In the genomic region with DNA sequence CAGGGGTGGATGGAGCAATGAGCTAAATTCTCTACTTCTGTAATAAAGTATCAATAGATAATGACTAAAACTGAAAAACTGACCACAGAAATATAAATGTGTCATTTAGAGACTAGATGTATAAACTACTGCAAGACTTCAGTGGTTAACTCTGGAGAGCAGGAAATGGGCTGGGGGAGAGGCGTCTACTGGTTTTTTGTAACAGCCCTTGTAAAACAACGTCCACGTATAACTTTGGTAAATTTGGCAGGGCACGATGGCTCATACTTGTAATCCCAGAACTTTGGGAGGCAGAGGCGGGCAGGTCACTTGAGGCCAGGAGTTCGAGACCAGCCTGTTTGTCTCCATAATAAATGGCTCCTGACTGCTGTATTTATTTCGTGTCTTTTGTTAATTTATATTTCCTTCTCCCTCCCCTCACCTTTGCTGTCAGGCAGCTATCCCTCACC, we compare ENCODE assay signal across 8 cellular contexts. TPM values are rescaled to one million over a fixed set of nuclear protein-coding genes. Genes with fewer than 3 reads are reported as not detected.
DNase-seq lines count a peak whose midpoint lies in the region; ATAC-seq and TF ChIP-seq lines count a peak whose summit lies in the region.

No MANE protein-coding gene starts in this region.

- H3K9me3 ChIP-seq in right atrium auricular region, result no peaks in the 10 kb centered on the region

- H3K4me3 Mint-ChIP-seq in activated CD4-positive, alpha-beta T cell treated with anti-CD3 and anti-CD28 coated beads, Interleukin-2, amount 10 ng/mL, durations not matched to agents 24 days and 14 days, result peak overlapping the region; percentile 72
- H3K4me3 Mint-ChIP-seq in naive B cell, result peak overlapping the region; percentile 10 to 67 (median 52)

- no peaks in the 10 kb centered on the region for H3K36me3 ChIP-seq in right atrium auricular region

- no peaks in the 10 kb centered on the region for H3K4me1 ChIP-seq in right atrium auricular region

- H3K4me1 Mint-ChIP-seq in activated CD4-positive, alpha-beta T cell treated with anti-CD3 and anti-CD28 coated beads, Interleukin-2, amount 10 ng/mL, durations not matched to agents 24 days and 14 days, result peaks cover 71% of the 10 kb centered on the region
- peaks cover 49 to 73% (median 70%) of the 10 kb centered on the region in 3 donors for H3K4me1 Mint-ChIP-seq in naive B cell

- peak overlapping the region; percentile 93 for H3K27ac Mint-ChIP-seq in activated CD4-positive, alpha-beta T cell treated with anti-CD3 and anti-CD28 coated beads, Interleukin-2, amount 10 ng/mL, durations not matched to agents 24 days and 14 days
- H3K27ac Mint-ChIP-seq in naive B cell, result peak overlapping the region; percentile 83 to 94 (median 88)

- H3K27me3 Mint-ChIP-seq in activated CD4-positive, alpha-beta T cell treated with anti-CD3 and anti-CD28 coated beads, Interleukin-2, amount 10 ng/mL, durations not matched to agents 24 days and 14 days, result no peaks in the 10 kb centered on the region
- no peaks in the 10 kb centered on the region for H3K27me3 Mint-ChIP-seq in naive B cell

- ATAC-seq in HG03280 (IDR thresholded peaks at IDR 0.05; ENCODE audit: unreplicated experiment), result peak; percentile 33
- ATAC-seq in naive B cell (ENCODE audit: low read depth in 2 of 2), result peak; percentile 36 to 43

- TF ChIP-seq CTCF in right atrium auricular region (IDR thresholded peaks at IDR 0.05), result no peak

- peaks cover 47% of the 10 kb centered on the region for H3K36me3 Mint-ChIP-seq in activated CD4-positive, alpha-beta T cell treated with anti-CD3 and anti-CD28 coated beads, Interleukin-2, amount 10 ng/mL, durations not matched to agents 24 days and 14 days (ENCODE audit: low read depth)
- H3K36me3 Mint-ChIP-seq in naive B cell, result no peaks in the 10 kb centered on the region

- no peaks in the 10 kb centered on the region for H3K27me3 ChIP-seq in right atrium auricular region

- peaks cover 12% of the 10 kb centered on the region for H3K9me3 Mint-ChIP-seq in activated CD4-positive, alpha-beta T cell treated with anti-CD3 and anti-CD28 coated beads, Interleukin-2, amount 10 ng/mL, durations not matched to agents 24 days and 14 days
- peaks cover 0 to 4% (median 0%) of the 10 kb centered on the region in 7 donors for H3K9me3 Mint-ChIP-seq in naive B cell

- intact Hi-C loops in activated CD4-positive, alpha-beta T cell treated with anti-CD3 and anti-CD28 coated beads, Interleukin-2, amount 10 ng/mL, durations not matched to agents 24 days and 14 days (cut with micrococcal nuclease), result no loop called here

- DNase-seq in activated naive CD4-positive, alpha-beta T cell treated with Interleukin-2 at 50 U/mL for 16 hours, result peak; percentile 63
- DNase-seq in activated naive CD4-positive, alpha-beta T cell treated with anti-CD3 and anti-CD28 coated beads, Interleukin-2, amount 50 U/mL, for 16 hours, result no peak
- peak; percentile 88 for DNase-seq in activated CD4-positive, alpha-beta T cell treated with anti-CD3 and anti-CD28 coated beads, Interleukin-2, amount 10 ng/mL, durations not matched to agents 24 days and 14 days
- no peak for DNase-seq in naive B cell
- no peak for DNase-seq in cerebellar cortex (ENCODE audit: low spot score)
- no peak for DNase-seq in right atrium auricular region (ENCODE audit: low spot score)
- DNase-seq in NCI-H524 (lab: John Stamatoyannopoulos, UW), result no peak

- no peak overlapping the region for H3K4me3 ChIP-seq in right atrium auricular region

- no peak overlapping the region for H3K27ac ChIP-seq in right atrium auricular region

RNA-seq across cellular contexts. Expression of a gene that starts 12.5 kb away (rescaled TPM):
- 98.8 and 100 TPM in 2 replicates for total RNA-seq in activated CD4-positive, alpha-beta T cell treated with anti-CD3 and anti-CD28 coated beads, Interleukin-2, amount 10 ng/mL, durations not matched to agents 24 days and 14 days
- polyA plus RNA-seq in naive B cell (ENCODE audit: low read depth in 6 of 6), result 10 to 100 TPM; 23.5 to 32.7 (median 29.7) TPM
- total RNA-seq in right atrium auricular region, result 1 to 10 TPM; 5.0 to 7.9 TPM

RNA-seq across cellular contexts. Expression of a gene that starts 41.8 kb away (rescaled TPM):
- 9.7 and 10.3 TPM in 2 replicates for total RNA-seq in activated CD4-positive, alpha-beta T cell treated with anti-CD3 and anti-CD28 coated beads, Interleukin-2, amount 10 ng/mL, durations not matched to agents 24 days and 14 days
- polyA plus RNA-seq in naive B cell (ENCODE audit: low read depth in 6 of 6), result 10 to 100 TPM; 27.5 to 61.5 (median 39.0) TPM
- 10 to 100 TPM; 11.4 to 14.8 TPM for total RNA-seq in right atrium auricular region

RNA-seq across cellular contexts. Expression of a gene that starts 41.9 kb away (rescaled TPM):
- total RNA-seq in activated CD4-positive, alpha-beta T cell treated with anti-CD3 and anti-CD28 coated beads, Interleukin-2, amount 10 ng/mL, durations not matched to agents 24 days and 14 days, result 13.3 and 18.6 TPM in 2 replicates
- 10 to 100 TPM; 17.0 to 27.2 (median 24.1) TPM for polyA plus RNA-seq in naive B cell (ENCODE audit: low read depth in 6 of 6)
- total RNA-seq in right atrium auricular region, result 1 to 10 TPM; 3.2 to 3.3 TPM

Comparison
In these comparisons a context has a peak if more than half of its experiments do, and no peak if none do; other contexts are left out.
1. DNase-seq: peak in activated naive CD4-positive, alpha-beta T cell treated with Interleukin-2 at 50 U/mL for 16 hours (single experiment) and activated CD4-positive, alpha-beta T cell treated with anti-CD3 and anti-CD28 coated beads, Interleukin-2, amount 10 ng/mL, durations not matched to agents 24 days and 14 days (single experiment); none in activated naive CD4-positive, alpha-beta T cell treated with anti-CD3 and anti-CD28 coated beads, Interleukin-2, amount 50 U/mL, for 16 hours (single experiment), naive B cell (single experiment), cerebellar cortex (single experiment), right atrium auricular region (single experiment) and NCI-H524 (0 of 2).
2. RNA of a gene that starts 12.5 kb away (total RNA-seq): 98.8 to 100 TPM in activated CD4-positive, alpha-beta T cell treated with anti-CD3 and anti-CD28 coated beads, Interleukin-2, amount 10 ng/mL, durations not matched to agents 24 days and 14 days; 5.0 to 7.9 TPM in right atrium auricular region; every median in the first group is over 10 times any median in the second.